ENCODE assay signal across 1 cellular context in genomic region chr6:26193467-26194328, GRCh38.
TF ChIP-seq lines count a peak whose summit lies in the region.

No MANE protein-coding gene starts in this region.

TF ChIP-seq in K562, 482 proteins besides CTCF, POLR2A, EP300 and RAD21 (continued from another document and continues in another):
- TF ChIP-seq, protein P1, sequence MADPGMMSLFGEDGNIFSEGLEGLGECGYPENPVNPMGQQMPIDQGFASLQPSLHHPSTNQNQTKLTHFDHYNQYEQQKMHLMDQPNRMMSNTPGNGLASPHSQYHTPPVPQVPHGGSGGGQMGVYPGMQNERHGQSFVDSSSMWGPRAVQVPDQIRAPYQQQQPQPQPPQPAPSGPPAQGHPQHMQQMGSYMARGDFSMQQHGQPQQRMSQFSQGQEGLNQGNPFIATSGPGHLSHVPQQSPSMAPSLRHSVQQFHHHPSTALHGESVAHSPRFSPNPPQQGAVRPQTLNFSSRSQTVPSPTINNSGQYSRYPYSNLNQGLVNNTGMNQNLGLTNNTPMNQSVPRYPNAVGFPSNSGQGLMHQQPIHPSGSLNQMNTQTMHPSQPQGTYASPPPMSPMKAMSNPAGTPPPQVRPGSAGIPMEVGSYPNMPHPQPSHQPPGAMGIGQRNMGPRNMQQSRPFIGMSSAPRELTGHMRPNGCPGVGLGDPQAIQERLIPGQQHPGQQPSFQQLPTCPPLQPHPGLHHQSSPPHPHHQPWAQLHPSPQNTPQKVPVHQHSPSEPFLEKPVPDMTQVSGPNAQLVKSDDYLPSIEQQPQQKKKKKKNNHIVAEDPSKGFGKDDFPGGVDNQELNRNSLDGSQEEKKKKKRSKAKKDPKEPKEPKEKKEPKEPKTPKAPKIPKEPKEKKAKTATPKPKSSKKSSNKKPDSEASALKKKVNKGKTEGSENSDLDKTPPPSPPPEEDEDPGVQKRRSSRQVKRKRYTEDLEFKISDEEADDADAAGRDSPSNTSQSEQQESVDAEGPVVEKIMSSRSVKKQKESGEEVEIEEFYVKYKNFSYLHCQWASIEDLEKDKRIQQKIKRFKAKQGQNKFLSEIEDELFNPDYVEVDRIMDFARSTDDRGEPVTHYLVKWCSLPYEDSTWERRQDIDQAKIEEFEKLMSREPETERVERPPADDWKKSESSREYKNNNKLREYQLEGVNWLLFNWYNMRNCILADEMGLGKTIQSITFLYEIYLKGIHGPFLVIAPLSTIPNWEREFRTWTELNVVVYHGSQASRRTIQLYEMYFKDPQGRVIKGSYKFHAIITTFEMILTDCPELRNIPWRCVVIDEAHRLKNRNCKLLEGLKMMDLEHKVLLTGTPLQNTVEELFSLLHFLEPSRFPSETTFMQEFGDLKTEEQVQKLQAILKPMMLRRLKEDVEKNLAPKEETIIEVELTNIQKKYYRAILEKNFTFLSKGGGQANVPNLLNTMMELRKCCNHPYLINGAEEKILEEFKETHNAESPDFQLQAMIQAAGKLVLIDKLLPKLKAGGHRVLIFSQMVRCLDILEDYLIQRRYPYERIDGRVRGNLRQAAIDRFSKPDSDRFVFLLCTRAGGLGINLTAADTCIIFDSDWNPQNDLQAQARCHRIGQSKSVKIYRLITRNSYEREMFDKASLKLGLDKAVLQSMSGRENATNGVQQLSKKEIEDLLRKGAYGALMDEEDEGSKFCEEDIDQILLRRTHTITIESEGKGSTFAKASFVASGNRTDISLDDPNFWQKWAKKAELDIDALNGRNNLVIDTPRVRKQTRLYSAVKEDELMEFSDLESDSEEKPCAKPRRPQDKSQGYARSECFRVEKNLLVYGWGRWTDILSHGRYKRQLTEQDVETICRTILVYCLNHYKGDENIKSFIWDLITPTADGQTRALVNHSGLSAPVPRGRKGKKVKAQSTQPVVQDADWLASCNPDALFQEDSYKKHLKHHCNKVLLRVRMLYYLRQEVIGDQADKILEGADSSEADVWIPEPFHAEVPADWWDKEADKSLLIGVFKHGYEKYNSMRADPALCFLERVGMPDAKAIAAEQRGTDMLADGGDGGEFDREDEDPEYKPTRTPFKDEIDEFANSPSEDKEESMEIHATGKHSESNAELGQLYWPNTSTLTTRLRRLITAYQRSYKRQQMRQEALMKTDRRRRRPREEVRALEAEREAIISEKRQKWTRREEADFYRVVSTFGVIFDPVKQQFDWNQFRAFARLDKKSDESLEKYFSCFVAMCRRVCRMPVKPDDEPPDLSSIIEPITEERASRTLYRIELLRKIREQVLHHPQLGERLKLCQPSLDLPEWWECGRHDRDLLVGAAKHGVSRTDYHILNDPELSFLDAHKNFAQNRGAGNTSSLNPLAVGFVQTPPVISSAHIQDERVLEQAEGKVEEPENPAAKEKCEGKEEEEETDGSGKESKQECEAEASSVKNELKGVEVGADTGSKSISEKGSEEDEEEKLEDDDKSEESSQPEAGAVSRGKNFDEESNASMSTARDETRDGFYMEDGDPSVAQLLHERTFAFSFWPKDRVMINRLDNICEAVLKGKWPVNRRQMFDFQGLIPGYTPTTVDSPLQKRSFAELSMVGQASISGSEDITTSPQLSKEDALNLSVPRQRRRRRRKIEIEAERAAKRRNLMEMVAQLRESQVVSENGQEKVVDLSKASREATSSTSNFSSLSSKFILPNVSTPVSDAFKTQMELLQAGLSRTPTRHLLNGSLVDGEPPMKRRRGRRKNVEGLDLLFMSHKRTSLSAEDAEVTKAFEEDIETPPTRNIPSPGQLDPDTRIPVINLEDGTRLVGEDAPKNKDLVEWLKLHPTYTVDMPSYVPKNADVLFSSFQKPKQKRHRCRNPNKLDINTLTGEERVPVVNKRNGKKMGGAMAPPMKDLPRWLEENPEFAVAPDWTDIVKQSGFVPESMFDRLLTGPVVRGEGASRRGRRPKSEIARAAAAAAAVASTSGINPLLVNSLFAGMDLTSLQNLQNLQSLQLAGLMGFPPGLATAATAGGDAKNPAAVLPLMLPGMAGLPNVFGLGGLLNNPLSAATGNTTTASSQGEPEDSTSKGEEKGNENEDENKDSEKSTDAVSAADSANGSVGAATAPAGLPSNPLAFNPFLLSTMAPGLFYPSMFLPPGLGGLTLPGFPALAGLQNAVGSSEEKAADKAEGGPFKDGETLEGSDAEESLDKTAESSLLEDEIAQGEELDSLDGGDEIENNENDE (IDR thresholded peaks at IDR 0.05; ENCODE audit: low read depth, low read length), result no peak
- TF ChIP-seq ZNF766 (CRISPR knock-in tag; conservative IDR thresholded peaks at IDR 0.05), result no peak
- TF ChIP-seq ZNF277 (CRISPR knock-in tag; IDR thresholded peaks at IDR 0.05; ENCODE audit: borderline replicate concordance), result no peak
- TF ChIP-seq PHF21A (IDR thresholded peaks at IDR 0.05; ENCODE audit: borderline replicate concordance, low read depth), result peak; percentile 47; the same call in 1 of the 2 replicates
- TF ChIP-seq NFRKB (IDR thresholded peaks at IDR 0.05; ENCODE audit: low read depth), result no peak
- peak; percentile 47 for TF ChIP-seq ARID1B (IDR thresholded peaks at IDR 0.05)
- TF ChIP-seq ESRRA (IDR thresholded peaks at IDR 0.05; ENCODE audit: borderline replicate concordance, low read depth), result no peak
- TF ChIP-seq STAG1 (CRISPR knock-in tag; IDR thresholded peaks at IDR 0.05; ENCODE audit: borderline replicate concordance), result no peak
- no peak for TF ChIP-seq ZNF146 (CRISPR knock-in tag; IDR thresholded peaks at IDR 0.05; ENCODE audit: unreplicated experiment)
- no peak for TF ChIP-seq FOXO4 (CRISPR knock-in tag; IDR thresholded peaks at IDR 0.05)
- 0 out of 2 replicates have a peak, but pooled peaks have one; percentile 11 for TF ChIP-seq SMARCE1 (IDR thresholded peaks at IDR 0.05)
- no peak for TF ChIP-seq ZNF655 (CRISPR knock-in tag; IDR thresholded peaks at IDR 0.05)
- TF ChIP-seq NR2C1 (IDR thresholded peaks at IDR 0.05), result no peak
- TF ChIP-seq NR2C1 (tag; IDR thresholded peaks at IDR 0.05), result no peak
- no peak for TF ChIP-seq NFIC (IDR thresholded peaks at IDR 0.05)
- TF ChIP-seq MYNN (IDR thresholded peaks at IDR 0.05), result 0 out of 2 replicates have a peak, but pooled peaks have one; percentile 54
- no peak for TF ChIP-seq MYNN (CRISPR knock-in tag; IDR thresholded peaks at IDR 0.05)
- peak in 1 of 2 experiments; percentile 4; a peak in 1 of 3 replicates for TF ChIP-seq CBX3 (IDR thresholded peaks at IDR 0.05; ENCODE audit: borderline replicate concordance in 1 of 2, low read length in 2 of 2)
- no peak for TF ChIP-seq ZNF384 (IDR thresholded peaks at IDR 0.05; ENCODE audit: low read depth, low read length)
- TF ChIP-seq HINFP (tag; conservative IDR thresholded peaks at IDR 0.05; ENCODE audit: low read depth), result no peak
- TF ChIP-seq SRSF1 (IDR thresholded peaks at IDR 0.05; ENCODE audit: low read depth, low read length), result no peak
- TF ChIP-seq, protein P2, sequence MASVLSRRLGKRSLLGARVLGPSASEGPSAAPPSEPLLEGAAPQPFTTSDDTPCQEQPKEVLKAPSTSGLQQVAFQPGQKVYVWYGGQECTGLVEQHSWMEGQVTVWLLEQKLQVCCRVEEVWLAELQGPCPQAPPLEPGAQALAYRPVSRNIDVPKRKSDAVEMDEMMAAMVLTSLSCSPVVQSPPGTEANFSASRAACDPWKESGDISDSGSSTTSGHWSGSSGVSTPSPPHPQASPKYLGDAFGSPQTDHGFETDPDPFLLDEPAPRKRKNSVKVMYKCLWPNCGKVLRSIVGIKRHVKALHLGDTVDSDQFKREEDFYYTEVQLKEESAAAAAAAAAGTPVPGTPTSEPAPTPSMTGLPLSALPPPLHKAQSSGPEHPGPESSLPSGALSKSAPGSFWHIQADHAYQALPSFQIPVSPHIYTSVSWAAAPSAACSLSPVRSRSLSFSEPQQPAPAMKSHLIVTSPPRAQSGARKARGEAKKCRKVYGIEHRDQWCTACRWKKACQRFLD (CRISPR knock-in tag; IDR thresholded peaks at IDR 0.05), result no peak
- no peak for TF ChIP-seq GABPA (tag; conservative IDR thresholded peaks at IDR 0.05; ENCODE audit: low read depth)
- TF ChIP-seq ZNF76 (CRISPR knock-in tag; IDR thresholded peaks at IDR 0.05; ENCODE audit: borderline replicate concordance), result no peak
- TF ChIP-seq, protein P3, sequence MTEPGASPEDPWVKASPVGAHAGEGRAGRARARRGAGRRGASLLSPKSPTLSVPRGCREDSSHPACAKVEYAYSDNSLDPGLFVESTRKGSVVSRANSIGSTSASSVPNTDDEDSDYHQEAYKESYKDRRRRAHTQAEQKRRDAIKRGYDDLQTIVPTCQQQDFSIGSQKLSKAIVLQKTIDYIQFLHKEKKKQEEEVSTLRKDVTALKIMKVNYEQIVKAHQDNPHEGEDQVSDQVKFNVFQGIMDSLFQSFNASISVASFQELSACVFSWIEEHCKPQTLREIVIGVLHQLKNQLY (CRISPR knock-in tag; conservative IDR thresholded peaks at IDR 0.05), result peak in 1 of 2 experiments; percentile 90; a peak in 2 of 4 replicates
- TF ChIP-seq ZNF24 (IDR thresholded peaks at IDR 0.05), result no peak
- no peak for TF ChIP-seq ZFP1 (CRISPR knock-in tag; IDR thresholded peaks at IDR 0.05)
- TF ChIP-seq BCLAF1 (IDR thresholded peaks at IDR 0.05; ENCODE audit: borderline replicate concordance in 1 of 2, control insufficient read depth in 1 of 2, low read depth in 2 of 2, low read length in 1 of 2), result peak; percentile 65 to 73; a peak in 3 of 4 replicates
- no peak for TF ChIP-seq COPS2 (conservative IDR thresholded peaks at IDR 0.05)
- TF ChIP-seq NBN (IDR thresholded peaks at IDR 0.05; ENCODE audit: low read depth), result no peak
- TF ChIP-seq MBD2 (IDR thresholded peaks at IDR 0.05; ENCODE audit: borderline replicate concordance, low read depth), result no peak
- peak; percentile 74; the same call in 1 of the 2 replicates for TF ChIP-seq OTX1 (CRISPR knock-in tag; IDR thresholded peaks at IDR 0.05)
- TF ChIP-seq MCM3 (IDR thresholded peaks at IDR 0.05), result no peak
- no peak for TF ChIP-seq ZNF75A (CRISPR knock-in tag; IDR thresholded peaks at IDR 0.05)
- no peak for TF ChIP-seq ZNF174 (CRISPR knock-in tag; IDR thresholded peaks at IDR 0.05)
- no peak; the same call in 1 of the 2 replicates for TF ChIP-seq ZNF444 (CRISPR knock-in tag; IDR thresholded peaks at IDR 0.05)
- TF ChIP-seq HBP1 (CRISPR knock-in tag; IDR thresholded peaks at IDR 0.05), result peak; percentile 96
